In genomic region chr18:76456823-76457222, GRCh38 we compare ENCODE assay signal across 21 cellular contexts. TPM values are rescaled to one million over a fixed set of nuclear protein-coding genes. Genes with fewer than 3 reads are reported as not detected.
DNase-seq lines count a peak whose midpoint lies in the region; TF ChIP-seq lines count a peak whose summit lies in the region.
"Had no signal": no experiment of that assay in that cellular context is flagged by ENCODE, and none has a peak within 500 bp of the region (broad histone marks: within the 10 kb centered on the region; RNA-seq: fewer than 3 reads in every experiment).

No MANE protein-coding gene starts in this region.

- no peak overlapping the region for H3K4me2 ChIP-seq in GM23248 (ENCODE audit: unreplicated experiment)

- no peak overlapping the region for H2AFZ ChIP-seq in GM23248

- DNase-seq in GM06990 (ENCODE audit: extremely low read depth, insufficient read length) (peak; percentile 39), SJSA1 (ENCODE audit: low read depth in 1 of 2, low spot score in 2 of 2) (no peak), ascending aorta (ENCODE audit: low spot score in 2 of 2) (no peak), GM23248 (no peak), foreskin melanocyte (no peak)
- DNase-seq in activated T-helper 1 cell treated with anti-CD3 and anti-CD28 coated beads, Interleukin-12 subunit alpha, Interleukin-12 subunit beta, Interleukin-2, Interleukin-4 antibody, amounts not matched to agents 30 ng/mL and 10 ng/mL and 1 ng/mL, durations not matched to agents 14 hours and 24 hours and 36 hours (ENCODE audit: low spot score) = no peak
- DNase-seq: activated CD4-positive, alpha-beta T cell treated with anti-CD3 and anti-CD28 coated beads, Interleukin-2, amount 10 ng/mL, durations not matched to agents 24 days and 14 days; activated naive CD4-positive, alpha-beta T cell; activated T-cell treated with anti-CD3 and anti-CD28 coated beads for 4 hours; effector CD4-positive, alpha-beta T cell; NCI-H1092; NCI-H2029 treated with DMSO at 0.1 percent for 48 hours; NCI-H510A; stimulated activated CD4-positive, alpha-beta T cell treated with anti-CD3 and anti-CD28 coated beads, Interleukin-15, amount 100 ng/mL, for 24 hours had no signal

- H3K27me3 Mint-ChIP-seq in activated T-helper 1 cell treated with anti-CD3 and anti-CD28 coated beads, Interleukin-12 subunit alpha, Interleukin-12 subunit beta, Interleukin-2, Interleukin-4 antibody, amounts not matched to agents 30 ng/mL and 10 ng/mL and 1 ng/mL, durations not matched to agents 14 hours and 24 hours and 36 hours (ENCODE audit: insufficient read depth) = peaks cover 16% of the 10 kb centered on the region

- no peaks in the 10 kb centered on the region for H3K9me3 Mint-ChIP-seq in activated T-helper 1 cell treated with anti-CD3 and anti-CD28 coated beads, Interleukin-12 subunit alpha, Interleukin-12 subunit beta, Interleukin-2, Interleukin-4 antibody, amounts not matched to agents 30 ng/mL and 10 ng/mL and 1 ng/mL, durations not matched to agents 14 hours and 24 hours and 36 hours
- H3K9me3 Mint-ChIP-seq: activated CD4-positive, alpha-beta T cell treated with anti-CD3 and anti-CD28 coated beads, Interleukin-2, amount 10 ng/mL, durations not matched to agents 24 days and 14 days; central memory CD8-positive, alpha-beta T cell had no signal

- peaks cover 7% of the 10 kb centered on the region for H3K36me3 ChIP-seq in GM06990 (ENCODE audit: control insufficient read depth, insufficient read depth, low read length)
- peaks cover 0 to 17% of the 10 kb centered on the region in 2 experiments; a peak in 2 of 3 replicates for H3K36me3 ChIP-seq in HEK293 (ENCODE audit: control insufficient read depth in 2 of 2, insufficient read depth in 1 of 2, low read length in 2 of 2)
- H3K36me3 ChIP-seq in SJSA1 = peaks cover 12% of the 10 kb centered on the region
- H3K36me3 ChIP-seq in neutrophil = peaks cover 29% of the 10 kb centered on the region
- H3K36me3 ChIP-seq in ascending aorta = no peaks in the 10 kb centered on the region
- no peaks in the 10 kb centered on the region for H3K36me3 ChIP-seq in GM23248 (ENCODE audit: low read depth)
- H3K36me3 ChIP-seq: HAP-1, vagina had no signal

- no peaks in the 10 kb centered on the region for H3K27me3 ChIP-seq in GM06990 (replicated peaks; ENCODE audit: control insufficient read depth, insufficient read depth, low read length)
- no peaks in the 10 kb centered on the region for H3K27me3 ChIP-seq in SJSA1 (replicated peaks)
- no peaks in the 10 kb centered on the region for H3K27me3 ChIP-seq in neutrophil
- H3K27me3 ChIP-seq in ascending aorta = no peaks in the 10 kb centered on the region
- H3K27me3 ChIP-seq in GM23248 (replicated peaks; ENCODE audit: insufficient read depth) = no peaks in the 10 kb centered on the region
- H3K27me3 ChIP-seq: suprapubic skin, vagina had no signal

- H3K27ac Mint-ChIP-seq in activated T-helper 1 cell treated with anti-CD3 and anti-CD28 coated beads, Interleukin-12 subunit alpha, Interleukin-12 subunit beta, Interleukin-2, Interleukin-4 antibody, amounts not matched to agents 30 ng/mL and 10 ng/mL and 1 ng/mL, durations not matched to agents 14 hours and 24 hours and 36 hours = no peak overlapping the region
- H3K27ac Mint-ChIP-seq: activated CD4-positive, alpha-beta T cell treated with anti-CD3 and anti-CD28 coated beads, Interleukin-2, amount 10 ng/mL, durations not matched to agents 24 days and 14 days had no signal

- peaks cover 48% of the 10 kb centered on the region for H3K4me1 ChIP-seq in HEK293 (ENCODE audit: control insufficient read depth, insufficient read depth, low read length)
- H3K4me1 ChIP-seq in SJSA1 (replicated peaks) = peaks cover 83% of the 10 kb centered on the region
- H3K4me1 ChIP-seq in neutrophil (ENCODE audit: control insufficient read depth in 1 of 2, insufficient read depth in 1 of 2, low read depth in 1 of 2, low read length in 1 of 2) = peaks cover 65 to 76% of the 10 kb centered on the region in 2 experiments
- peaks cover 0 to 15% of the 10 kb centered on the region in 2 donors for H3K4me1 ChIP-seq in ascending aorta
- peaks cover 51% of the 10 kb centered on the region for H3K4me1 ChIP-seq in GM23248 (ENCODE audit: insufficient read depth)

- 96 to 99% methylated on average over 4 of the region's 4 CpGs for WGBS in GM23248 (ENCODE audit: low coverage in 1 of 2, low lambda C conversion rate in 2 of 2, missing lambda C conversion rate in 2 of 2), 2 experiments

- TF ChIP-seq CTCF in GM06990 (IDR thresholded peaks at IDR 0.05; ENCODE audit: insufficient read depth, low read length, poor library complexity, severe bottlenecking) = no peak
- TF ChIP-seq CTCF in HEK293 (tag by site-specific recombination; IDR thresholded peaks at IDR 0.05) = no peak
- TF ChIP-seq CTCF in neutrophil (IDR thresholded peaks at IDR 0.05) = no peak
- TF ChIP-seq CTCF in ascending aorta (IDR thresholded peaks at IDR 0.05) = no peak

- CTCF ChIA-PET in HEK293 (lab: Yijun Ruan, JAX) = interaction anchor here (0.6 to 1.2 kb wide), 4 partner anchors 18 to 58 kb away, joined by 3 to 6 read pairs (median 5); no protein-coding TSS in a partner anchor

- H3F3A ChIP-seq in GM23248 (ENCODE audit: insufficient read depth) = peaks cover 30% of the 10 kb centered on the region; the same call in 1 of the 2 replicates

- H3K27ac ChIP-seq in HEK293 (ENCODE audit: extremely low read depth, low read depth, low read length) = peak overlapping the region; percentile 1; the same call in 1 of the 2 replicates
- H3K27ac ChIP-seq in SJSA1 = peak overlapping the region; percentile 75
- peak overlapping the region; percentile 95 for H3K27ac ChIP-seq in neutrophil
- no peak overlapping the region for H3K27ac ChIP-seq in ascending aorta
- H3K27ac ChIP-seq in GM23248 = no peak overlapping the region
- H3K27ac ChIP-seq: suprapubic skin had no signal

- intact Hi-C loops in ascending aorta (cut with DNase I) = loop anchor here (10.0 kb wide), 2 partner anchors 368 to 1962 kb away; partner anchors contain the start of genes CNDP2 and ZNF236
- intact Hi-C loops in activated T-helper 1 cell treated with anti-CD3 and anti-CD28 coated beads, Interleukin-12 subunit alpha, Interleukin-12 subunit beta, Interleukin-2, Interleukin-4 antibody, amounts not matched to agents 30 ng/mL and 10 ng/mL and 1 ng/mL, durations not matched to agents 14 hours and 24 hours and 36 hours (cut with micrococcal nuclease) = no loop called here

- H3K9me3 ChIP-seq in HEK293 (ENCODE audit: control insufficient read depth, insufficient read depth, low read depth, low read length) (no peaks in the 10 kb centered on the region), SJSA1 (replicated peaks) (no peaks in the 10 kb centered on the region), neutrophil (no peaks in the 10 kb centered on the region), ascending aorta (no peaks in the 10 kb centered on the region), GM23248 (ENCODE audit: low read depth) (no peaks in the 10 kb centered on the region)
- H3K9me3 ChIP-seq: HAP-1, suprapubic skin, vagina had no signal

- in situ Hi-C loops in GM23248 (cut with MboI) = no loop called here

- H3K36me3 Mint-ChIP-seq in activated T-helper 1 cell treated with anti-CD3 and anti-CD28 coated beads, Interleukin-12 subunit alpha, Interleukin-12 subunit beta, Interleukin-2, Interleukin-4 antibody, amounts not matched to agents 30 ng/mL and 10 ng/mL and 1 ng/mL, durations not matched to agents 14 hours and 24 hours and 36 hours (ENCODE audit: low read depth) = no peaks in the 10 kb centered on the region

- POLR2A ChIA-PET in HEK293 (lab: Yijun Ruan, JAX) = no interaction called here

- H3K4me3 ChIP-seq in GM06990 (replicated peaks; ENCODE audit: low read depth, low read length) = peak overlapping the region; percentile 51
- H3K4me3 ChIP-seq in HEK293 (ENCODE audit: low read depth, low read length) = no peak overlapping the region
- no peak overlapping the region for H3K4me3 ChIP-seq in SJSA1
- H3K4me3 ChIP-seq in neutrophil (ENCODE audit: low read depth in 1 of 2, low read length in 1 of 2) = no peak overlapping the region
- no peak overlapping the region for H3K4me3 ChIP-seq in ascending aorta
- no peak overlapping the region for H3K4me3 ChIP-seq in GM23248
- H3K4me3 ChIP-seq: HAP-1, K562, suprapubic skin, vagina had no signal

- no peaks in the 10 kb centered on the region for H4K20me1 ChIP-seq in GM23248 (ENCODE audit: insufficient read depth)

- peaks cover 95% of the 10 kb centered on the region for H3K79me2 ChIP-seq in GM23248 (ENCODE audit: insufficient read depth)

- H3K9me2 ChIP-seq in GM23248 (ENCODE audit: insufficient read depth) = no peaks in the 10 kb centered on the region

- H3K4me1 Mint-ChIP-seq in activated T-helper 1 cell treated with anti-CD3 and anti-CD28 coated beads, Interleukin-12 subunit alpha, Interleukin-12 subunit beta, Interleukin-2, Interleukin-4 antibody, amounts not matched to agents 30 ng/mL and 10 ng/mL and 1 ng/mL, durations not matched to agents 14 hours and 24 hours and 36 hours (ENCODE audit: low read depth) = no peaks in the 10 kb centered on the region
- H3K4me1 Mint-ChIP-seq: activated CD4-positive, alpha-beta T cell treated with anti-CD3 and anti-CD28 coated beads, Interleukin-2, amount 10 ng/mL, durations not matched to agents 24 days and 14 days; central memory CD8-positive, alpha-beta T cell had no signal

- H3K9ac ChIP-seq in GM23248 = no peak overlapping the region

- H3K4me3 Mint-ChIP-seq in activated T-helper 1 cell treated with anti-CD3 and anti-CD28 coated beads, Interleukin-12 subunit alpha, Interleukin-12 subunit beta, Interleukin-2, Interleukin-4 antibody, amounts not matched to agents 30 ng/mL and 10 ng/mL and 1 ng/mL, durations not matched to agents 14 hours and 24 hours and 36 hours = no peak overlapping the region
- H3K4me3 Mint-ChIP-seq: activated CD4-positive, alpha-beta T cell treated with anti-CD3 and anti-CD28 coated beads, Interleukin-2, amount 10 ng/mL, durations not matched to agents 24 days and 14 days; central memory CD8-positive, alpha-beta T cell had no signal

TF ChIP-seq in HEK293, 187 proteins besides CTCF, POLR2A, EP300 and RAD21 (continues in another document):
- no peak for TF ChIP-seq GLIS2 (tag by site-specific recombination; IDR thresholded peaks at IDR 0.05)
- peak; percentile 25; the same call in 1 of the 2 replicates for TF ChIP-seq SCRT2 (tag by site-specific recombination; IDR thresholded peaks at IDR 0.05)

RNA-seq across cellular contexts. Expression of gene ZNF516, which starts 38.2 kb away (rescaled TPM):
- 9.0 and 17.4 TPM in 2 replicates for total RNA-seq in SJSA1 (2014; rRNA removed; shearing (Covaris generic))
- total RNA-seq in ascending aorta = 21.6 TPM
- total RNA-seq in GM23248 (2014; rRNA removed; shearing (Covaris generic)) = 18.0 and 29.4 TPM in 2 replicates
- polyA plus RNA-seq in GM23248 (2016; fragmentation: Nextera tagmentation; extraction: Ambion mirVana) = 16.1 and 17.8 TPM in 2 replicates
- total RNA-seq in activated T-helper 1 cell treated with anti-CD3 and anti-CD28 coated beads, Interleukin-12 subunit alpha, Interleukin-12 subunit beta, Interleukin-2, Interleukin-4 antibody, amounts not matched to agents 30 ng/mL and 10 ng/mL and 1 ng/mL, durations not matched to agents 14 hours and 24 hours and 36 hours = 1.3 and 2.0 TPM in 2 replicates

Comparison
In these comparisons a context has a peak if more than half of its experiments do, and no peak if none do; other contexts are left out.
1. H3K27ac ChIP-seq: peak in HEK293 (single experiment), SJSA1 (single experiment) and neutrophil (single experiment); none in ascending aorta (0 of 2) and GM23248 (single experiment).